7 cellular contexts compared by ENCODE assay signal in the genomic region with DNA sequence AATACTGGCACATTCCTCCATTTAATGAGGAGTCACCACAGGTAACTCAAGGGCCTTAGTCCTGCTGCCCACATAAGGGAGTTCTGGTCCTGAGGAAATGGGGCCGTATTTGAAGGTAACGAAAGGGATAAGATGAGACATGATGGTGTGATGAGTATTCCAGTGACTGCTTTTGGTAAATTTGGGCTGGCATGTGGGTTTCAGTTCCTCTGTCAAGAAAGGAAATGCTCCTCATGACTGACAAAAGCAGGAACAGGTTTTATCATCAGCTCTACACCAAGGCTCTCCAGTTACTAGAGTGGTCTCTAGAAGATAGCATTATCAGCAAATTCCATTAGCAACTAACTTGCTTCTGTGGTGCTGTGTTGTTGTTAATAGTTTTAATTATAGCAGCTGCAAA.
A peak's percentile ranks its signal among the peaks of the same experiment; 100 is the strongest.
DNase-seq lines count a peak whose midpoint lies in the region; ATAC-seq lines count a peak whose summit lies in the region.
"Not testable (repeated sequence)": the region's sequence is repeated elsewhere in the genome, so short reads cannot be mapped to it uniquely, and the experiment has no call there.

No MANE protein-coding gene starts in this region.

- H3K9me3 Mint-ChIP-seq in T-helper 2 cell treated with Interferon-gamma antibody and Interleukin-4, amounts not matched to agents 5 μg/mL and 100 μg/mL, for 36 hours; activated T-helper 2 cell treated with anti-CD3 and anti-CD28 coated beads, Interferon-gamma antibody, Interleukin-2, Interleukin-4, amounts not matched to agents 10 μg/mL and 5 μg/mL and 100 μg/mL, durations not matched to agents 14 hours and 24 hours and 36 hours; memory B cell: not testable (repeated sequence)

- H3K4me3 Mint-ChIP-seq in T-helper 2 cell treated with Interferon-gamma antibody and Interleukin-4, amounts not matched to agents 5 μg/mL and 100 μg/mL, for 36 hours = peak overlapping the region; percentile 80
- peak overlapping the region; percentile 83 for H3K4me3 Mint-ChIP-seq in activated T-helper 2 cell treated with anti-CD3 and anti-CD28 coated beads, Interferon-gamma antibody, Interleukin-2, Interleukin-4, amounts not matched to agents 10 μg/mL and 5 μg/mL and 100 μg/mL, durations not matched to agents 14 hours and 24 hours and 36 hours (ENCODE audit: low read depth)
- H3K4me3 Mint-ChIP-seq in memory B cell = not testable (repeated sequence)

- peak; percentile 47 for DNase-seq in T-helper 2 cell treated with Interferon-gamma antibody and Interleukin-4, amounts not matched to agents 5 μg/mL and 100 μg/mL, for 36 hours (ENCODE audit: low spot score)
- DNase-seq in activated T-helper 2 cell treated with anti-CD3 and anti-CD28 coated beads, Interferon-gamma antibody, Interleukin-2, Interleukin-4, amounts not matched to agents 10 μg/mL and 5 μg/mL and 100 μg/mL, durations not matched to agents 14 hours and 24 hours and 36 hours (ENCODE audit: low spot score); memory B cell (ENCODE audit: low spot score in 2 of 2): not testable (repeated sequence)

- H3K27me3 Mint-ChIP-seq in T-helper 2 cell treated with Interferon-gamma antibody and Interleukin-4, amounts not matched to agents 5 μg/mL and 100 μg/mL, for 36 hours (ENCODE audit: low read depth); activated T-helper 2 cell treated with anti-CD3 and anti-CD28 coated beads, Interferon-gamma antibody, Interleukin-2, Interleukin-4, amounts not matched to agents 10 μg/mL and 5 μg/mL and 100 μg/mL, durations not matched to agents 14 hours and 24 hours and 36 hours (ENCODE audit: low read depth); memory B cell: not testable (repeated sequence)

- peaks cover 18% of the 10 kb centered on the region for H3K4me1 Mint-ChIP-seq in T-helper 2 cell treated with Interferon-gamma antibody and Interleukin-4, amounts not matched to agents 5 μg/mL and 100 μg/mL, for 36 hours (ENCODE audit: low read depth)
- peaks cover 13% of the 10 kb centered on the region for H3K4me1 Mint-ChIP-seq in activated T-helper 2 cell treated with anti-CD3 and anti-CD28 coated beads, Interferon-gamma antibody, Interleukin-2, Interleukin-4, amounts not matched to agents 10 μg/mL and 5 μg/mL and 100 μg/mL, durations not matched to agents 14 hours and 24 hours and 36 hours (ENCODE audit: low read depth)
- not testable (repeated sequence) for H3K4me1 Mint-ChIP-seq in memory B cell

- intact Hi-C loops in activated T-helper 2 cell treated with anti-CD3 and anti-CD28 coated beads, Interferon-gamma antibody, Interleukin-2, Interleukin-4, amounts not matched to agents 10 μg/mL and 5 μg/mL and 100 μg/mL, durations not matched to agents 14 hours and 24 hours and 36 hours (cut with micrococcal nuclease) = not testable (repeated sequence)

- not testable (repeated sequence) for H3K27ac Mint-ChIP-seq in T-helper 2 cell treated with Interferon-gamma antibody and Interleukin-4, amounts not matched to agents 5 μg/mL and 100 μg/mL, for 36 hours; activated T-helper 2 cell treated with anti-CD3 and anti-CD28 coated beads, Interferon-gamma antibody, Interleukin-2, Interleukin-4, amounts not matched to agents 10 μg/mL and 5 μg/mL and 100 μg/mL, durations not matched to agents 14 hours and 24 hours and 36 hours; memory B cell

- not testable (repeated sequence) for H3K36me3 Mint-ChIP-seq in T-helper 2 cell treated with Interferon-gamma antibody and Interleukin-4, amounts not matched to agents 5 μg/mL and 100 μg/mL, for 36 hours (ENCODE audit: low read depth); activated T-helper 2 cell treated with anti-CD3 and anti-CD28 coated beads, Interferon-gamma antibody, Interleukin-2, Interleukin-4, amounts not matched to agents 10 μg/mL and 5 μg/mL and 100 μg/mL, durations not matched to agents 14 hours and 24 hours and 36 hours (ENCODE audit: low read depth); memory B cell

- ATAC-seq in GM18868 (IDR thresholded peaks at IDR 0.05; ENCODE audit: unreplicated experiment) (peak; percentile 59), GM21423 (IDR thresholded peaks at IDR 0.05; ENCODE audit: unreplicated experiment) (peak; percentile 55), HG02884 (IDR thresholded peaks at IDR 0.05; ENCODE audit: unreplicated experiment) (peak; percentile 68), HG03432 (IDR thresholded peaks at IDR 0.05; ENCODE audit: unreplicated experiment) (peak; percentile 67), memory B cell (ENCODE audit: low read depth) (peak; percentile 70)
